9 cellular contexts compared by ENCODE assay signal in genomic region chr12:14723763-14724162, GRCh38. TPM values are rescaled to one million over a fixed set of nuclear protein-coding genes. Genes with fewer than 3 reads are reported as not detected.
DNase-seq lines count a peak whose midpoint lies in the region; ATAC-seq, FAIRE-seq and TF ChIP-seq lines count a peak whose summit lies in the region.
"Had no signal": no experiment of that assay in that cellular context is flagged by ENCODE, and none has a peak within 500 bp of the region (broad histone marks: within the 10 kb centered on the region; RNA-seq: fewer than 3 reads in every experiment).

No MANE protein-coding gene starts in this region.

- H3K9me3 Mint-ChIP-seq in activated T-helper 2 cell treated with anti-CD3 and anti-CD28 coated beads, Interferon-gamma antibody, Interleukin-2, Interleukin-4, amounts not matched to agents 10 μg/mL and 5 μg/mL and 100 μg/mL, durations not matched to agents 14 hours and 24 hours and 36 hours = peaks cover 10% of the 10 kb centered on the region

- intact Hi-C loops in activated T-helper 2 cell treated with anti-CD3 and anti-CD28 coated beads, Interferon-gamma antibody, Interleukin-2, Interleukin-4, amounts not matched to agents 10 μg/mL and 5 μg/mL and 100 μg/mL, durations not matched to agents 14 hours and 24 hours and 36 hours (cut with micrococcal nuclease) = loop anchor here (1.0 to 2.0 kb wide), 3 partner anchors 45 to 273 kb away; no protein-coding TSS in a partner anchor
- intact Hi-C loops in sciatic nerve (cut with DNase I) = no loop called here

- DNase-seq in D721Med (ENCODE audit: insufficient read length, low spot score) = no peak
- DNase-seq in RPMI8226 = peak; percentile 62
- peak; percentile 22 for DNase-seq in activated T-helper 2 cell treated with anti-CD3 and anti-CD28 coated beads, Interferon-gamma antibody, Interleukin-2, Interleukin-4, amounts not matched to agents 10 μg/mL and 5 μg/mL and 100 μg/mL, durations not matched to agents 14 hours and 24 hours and 36 hours (ENCODE audit: low spot score)
- peak; percentile 18 for DNase-seq in glomerular endothelial cell (ENCODE audit: extremely low read depth, low read depth, low spot score)
- no peak for DNase-seq in sciatic nerve (ENCODE audit: low spot score)

- H3K4me1 Mint-ChIP-seq in activated T-helper 2 cell treated with anti-CD3 and anti-CD28 coated beads, Interferon-gamma antibody, Interleukin-2, Interleukin-4, amounts not matched to agents 10 μg/mL and 5 μg/mL and 100 μg/mL, durations not matched to agents 14 hours and 24 hours and 36 hours (ENCODE audit: low read depth) = peaks cover 2% of the 10 kb centered on the region

- ATAC-seq in HG02763 (IDR thresholded peaks at IDR 0.05; ENCODE audit: unreplicated experiment) (peak; percentile 54), sciatic nerve (peak; percentile 72), GM18867 (IDR thresholded peaks at IDR 0.05; ENCODE audit: unreplicated experiment) (no peak), HG03521 (IDR thresholded peaks at IDR 0.05; ENCODE audit: unreplicated experiment) (no peak)

- H3K27ac Mint-ChIP-seq in activated T-helper 2 cell treated with anti-CD3 and anti-CD28 coated beads, Interferon-gamma antibody, Interleukin-2, Interleukin-4, amounts not matched to agents 10 μg/mL and 5 μg/mL and 100 μg/mL, durations not matched to agents 14 hours and 24 hours and 36 hours = no peak overlapping the region

- peaks cover 17% of the 10 kb centered on the region for H3K27me3 Mint-ChIP-seq in activated T-helper 2 cell treated with anti-CD3 and anti-CD28 coated beads, Interferon-gamma antibody, Interleukin-2, Interleukin-4, amounts not matched to agents 10 μg/mL and 5 μg/mL and 100 μg/mL, durations not matched to agents 14 hours and 24 hours and 36 hours (ENCODE audit: low read depth)

- no peaks in the 10 kb centered on the region for H3K36me3 Mint-ChIP-seq in activated T-helper 2 cell treated with anti-CD3 and anti-CD28 coated beads, Interferon-gamma antibody, Interleukin-2, Interleukin-4, amounts not matched to agents 10 μg/mL and 5 μg/mL and 100 μg/mL, durations not matched to agents 14 hours and 24 hours and 36 hours (ENCODE audit: low read depth)

- no peak for FAIRE-seq in D721Med (lab: Jason Lieb, UNC)

- peak; percentile 52 for TF ChIP-seq CTCF in D721Med (IDR thresholded peaks at IDR 0.05; ENCODE audit: insufficient read depth, missing control alignments)

- no peak overlapping the region for H3K4me3 Mint-ChIP-seq in activated T-helper 2 cell treated with anti-CD3 and anti-CD28 coated beads, Interferon-gamma antibody, Interleukin-2, Interleukin-4, amounts not matched to agents 10 μg/mL and 5 μg/mL and 100 μg/mL, durations not matched to agents 14 hours and 24 hours and 36 hours (ENCODE audit: low read depth)

RNA-seq across cellular contexts. Expression of gene GUCY2C, which starts 27.4 kb away (rescaled TPM):
- total RNA-seq in activated T-helper 2 cell treated with anti-CD3 and anti-CD28 coated beads, Interferon-gamma antibody, Interleukin-2, Interleukin-4, amounts not matched to agents 10 μg/mL and 5 μg/mL and 100 μg/mL, durations not matched to agents 14 hours and 24 hours and 36 hours = not detected in 2 replicates
- total RNA-seq in glomerular endothelial cell (not detected in 2 replicates), sciatic nerve (not detected)
- total RNA-seq: SJSA1 had no signal

Comparison
In these comparisons a context has a peak if more than half of its experiments do, and no peak if none do; other contexts are left out.
1. DNase-seq: peak in RPMI8226 (single experiment), activated T-helper 2 cell treated with anti-CD3 and anti-CD28 coated beads, Interferon-gamma antibody, Interleukin-2, Interleukin-4, amounts not matched to agents 10 μg/mL and 5 μg/mL and 100 μg/mL, durations not matched to agents 14 hours and 24 hours and 36 hours (single experiment) and glomerular endothelial cell (single experiment); none in D721Med (single experiment) and sciatic nerve (single experiment).
2. ATAC-seq: peak in HG02763 (single experiment) and sciatic nerve (single experiment); none in GM18867 (single experiment) and HG03521 (single experiment).